Comparison of ENCODE assay signal across 13 cellular contexts in genomic region chr19:13633522-13633922, GRCh38.
DNase-seq lines count a peak whose midpoint lies in the region; ATAC-seq, FAIRE-seq and TF ChIP-seq lines count a peak whose summit lies in the region.
"Had no signal": no experiment of that assay in that cellular context is flagged by ENCODE, and none has a peak within 500 bp of the region (broad histone marks: within the 10 kb centered on the region; RNA-seq: fewer than 3 reads in every experiment).

No MANE protein-coding gene starts in this region.

- H3K4me3 Mint-ChIP-seq in HFFc6: no peak overlapping the region
- peak overlapping the region in 1 of 3 experiments; percentile 6 for H3K4me3 Mint-ChIP-seq in nephron
- H3K4me3 Mint-ChIP-seq: CD4-positive, CD25-positive, alpha-beta regulatory T cell had no signal

- DNase-seq in A549 (ENCODE audit: low read depth in 1 of 2, low spot score in 1 of 2): no peak
- DNase-seq in HFFc6: no peak
- DNase-seq in colonic mucosa: no peak
- DNase-seq in RWPE1 (ENCODE audit: low spot score): no peak
- no peak for DNase-seq in NCI-H345 treated with DMSO at 0.1 percent for 48 hours (lab: John Stamatoyannopoulos, UW; ENCODE audit: unreplicated experiment)
- DNase-seq: AML-193; CD4-positive, CD25-positive, alpha-beta regulatory T cell; Karpas-422 had no signal

- H3K9me3 ChIP-seq in A549 (peaks cover 3% of the 10 kb centered on the region; the same call in 1 of the 3 replicates), colonic mucosa (no peaks in the 10 kb centered on the region)

- POLR2A ChIA-PET in A549 (lab: Yijun Ruan, JAX): interaction anchor here (0.6 kb wide), 1 partner anchor 108 kb away, joined by 5 read pairs; no protein-coding TSS in a partner anchor
- POLR2A ChIA-PET in RWPE1 (lab: Yijun Ruan, JAX; ENCODE audit: low non-redundant PET): no interaction called here

- TF ChIP-seq POLR2A in A549 (IDR thresholded peaks at IDR 0.05; ENCODE audit: low read length): no peak

- H3K4me1 ChIP-seq in A549: 0 out of 3 replicates have a peak, but pooled peaks cover 7% of the 10 kb centered on the region
- H3K4me1 ChIP-seq in colonic mucosa: no peaks in the 10 kb centered on the region

- no peak for ATAC-seq in A549
- ATAC-seq in GM18519 (IDR thresholded peaks at IDR 0.05; ENCODE audit: low FRiP score, unreplicated experiment): no peak
- ATAC-seq in HG02840 (IDR thresholded peaks at IDR 0.05; ENCODE audit: low FRiP score, unreplicated experiment): no peak
- ATAC-seq: GM12878 had no signal

- H3K9ac ChIP-seq in colonic mucosa (ENCODE audit: low read depth in 2 of 2, low read length in 2 of 2): no peak overlapping the region

- H3K4me1 Mint-ChIP-seq in HFFc6 (ENCODE audit: low read depth) (peaks cover 43% of the 10 kb centered on the region), nephron (peaks cover 20% of the 10 kb centered on the region)

- CTCF ChIA-PET in A549 (lab: Yijun Ruan, JAX): no interaction called here
- CTCF ChIA-PET in RWPE1 (lab: Yijun Ruan, JAX): no interaction called here

- 9% methylated on average over 1 of the region's 1 CpG for WGBS in A549 (ENCODE audit: missing lambda C conversion rate)

- TF ChIP-seq CTCF in A549 (IDR thresholded peaks at IDR 0.05) (no peak), HFFc6 (IDR thresholded peaks at IDR 0.05) (no peak), colonic mucosa (IDR thresholded peaks at IDR 0.05) (no peak), nephron (IDR thresholded peaks at IDR 0.05; ENCODE audit: unreplicated experiment in 3 of 3) (no peak), RWPE1 (conservative IDR thresholded peaks at IDR 0.05; ENCODE audit: low read depth) (no peak)

- H3K4me3 ChIP-seq in A549 (no peak overlapping the region), colonic mucosa (no peak overlapping the region)
- H3K4me3 ChIP-seq: GM12878 had no signal

- H3K27me3 ChIP-seq in colonic mucosa: no peaks in the 10 kb centered on the region

- TF ChIP-seq RAD21 in A549 (conservative IDR thresholded peaks at IDR 0.05 in 1 of 2, IDR thresholded peaks at IDR 0.05 in 1 of 2): no peak

- H3K36me3 Mint-ChIP-seq in HFFc6 (ENCODE audit: low read depth) (peaks cover 11% of the 10 kb centered on the region), nephron (ENCODE audit: low read depth) (no peaks in the 10 kb centered on the region)
- H3K36me3 Mint-ChIP-seq: CD4-positive, CD25-positive, alpha-beta regulatory T cell had no signal

- peak overlapping the region; percentile 57 for H3K27ac Mint-ChIP-seq in HFFc6
- peak overlapping the region; percentile 71 to 94 (median 80) for H3K27ac Mint-ChIP-seq in nephron

- no peak for FAIRE-seq in A549 (lab: Jason Lieb, UNC)
- FAIRE-seq: GM12878, GM18507 had no signal

- H3K27ac ChIP-seq in A549 (no peak overlapping the region), colonic mucosa (peak overlapping the region; percentile 84), RWPE1 (no peak overlapping the region)

- H3K27me3 Mint-ChIP-seq in HFFc6 (ENCODE audit: insufficient read depth): no peaks in the 10 kb centered on the region; the same call in 1 of the 2 replicates
- H3K27me3 Mint-ChIP-seq in nephron (ENCODE audit: low read depth): peaks cover 4% of the 10 kb centered on the region

- H3K4me2 ChIP-seq in A549: peak overlapping the region; percentile 66

- H3K9me3 Mint-ChIP-seq in HFFc6 (peaks cover 19% of the 10 kb centered on the region), nephron (peaks cover 5% of the 10 kb centered on the region)

- no peaks in the 10 kb centered on the region for H3K36me3 ChIP-seq in colonic mucosa

- no peak for TF ChIP-seq EP300 in A549 (IDR thresholded peaks at IDR 0.05)

- intact Hi-C loops in colonic mucosa (cut with DNase I): no loop called here

TF ChIP-seq in A549, 52 proteins besides CTCF, POLR2A, EP300 and RAD21:
- TF ChIP-seq RARB (CRISPR knock-in tag; IDR thresholded peaks at IDR 0.05) (no peak), ZSCAN20 (CRISPR knock-in tag; IDR thresholded peaks at IDR 0.05) (no peak), MAX (IDR thresholded peaks at IDR 0.05) (no peak), FOSL2 (IDR thresholded peaks at IDR 0.05) (no peak), FOSL2 (CRISPR knock-in tag; IDR thresholded peaks at IDR 0.05) (no peak), ZNF302 (CRISPR knock-in tag; IDR thresholded peaks at IDR 0.05) (no peak), RCOR1 (IDR thresholded peaks at IDR 0.05; ENCODE audit: low read depth, low read length) (no peak), CEBPB (IDR thresholded peaks at IDR 0.05) (no peak), ATOH8 (CRISPR knock-in tag; IDR thresholded peaks at IDR 0.05; ENCODE audit: low read depth) (no peak), HOXB5 (CRISPR knock-in tag; IDR thresholded peaks at IDR 0.05) (no peak)
